ENCODE assay signal across 8 cellular contexts in genomic region chr6:26205161-26205624, GRCh38.
DNase-seq lines count a peak whose midpoint lies in the region; ATAC-seq and TF ChIP-seq lines count a peak whose summit lies in the region.

No MANE protein-coding gene starts in this region.

- peak; percentile 39 for TF ChIP-seq POLR2A in right lobe of liver (IDR thresholded peaks at IDR 0.05)

- intact Hi-C loops in dorsolateral prefrontal cortex (cut with DNase I) (loop anchor here in 1 of 2 donors (2.0 kb wide), 2 partner anchors 48 to 82 kb away; a partner anchor contains a TSS), right lobe of liver (cut with DNase I) (no loop called here)

- peak overlapping the region; percentile 44 to 99 (median 94) for H3K27ac ChIP-seq in dorsolateral prefrontal cortex
- H3K27ac ChIP-seq in right lobe of liver: peak overlapping the region; percentile 69 to 96 (median 75)

- DNase-seq in GM13976 (ENCODE audit: low spot score) (peak; percentile 72), NCI-H460 (ENCODE audit: extremely low read depth, low read depth) (peak; percentile 82), dorsolateral prefrontal cortex (peak; percentile 48 to 89 (median 72)), right lobe of liver (peak; percentile 78 to 81 (median 80)), iPS-NIHi7 (ENCODE audit: extremely low spot score) (no peak)
- DNase-seq in activated CD4-positive, alpha-beta T cell treated with anti-CD3 and anti-CD28 coated beads for 4 hours: peak; percentile 76 to 81
- DNase-seq in stimulated activated CD8-positive, alpha-beta memory T cell treated with anti-CD3 and anti-CD28 coated beads, Interleukin-12 subunit alpha, Interleukin-12 subunit beta, amount 100 ng/mL, for 1 hour (ENCODE audit: low read depth): peak; percentile 70

- WGBS in right lobe of liver (ENCODE audit: insufficient coverage, low coverage, low lambda C conversion rate, missing lambda C conversion rate): under 1% methylated on average over 16 of the region's 18 CpGs

- H3K4me1 ChIP-seq in right lobe of liver: peaks cover 0 to 13% (median 0%) of the 10 kb centered on the region in 4 donors

- in situ Hi-C loops in GM13976 (cut with MboI; ENCODE audit: low sequenced_read_pairs, unreplicated experiment): loop anchor here (10.0 kb wide), 1 partner anchor 170 kb away; a partner anchor contains a TSS

- no peak for TF ChIP-seq CTCF in GM13976 (IDR thresholded peaks at IDR 0.05; ENCODE audit: borderline replicate concordance, control extremely low read depth, extremely low read depth, insufficient read depth, missing control alignments)
- TF ChIP-seq CTCF in dorsolateral prefrontal cortex (IDR thresholded peaks at IDR 0.05 in 54 of 56, conservative IDR thresholded peaks at IDR 0.05 in 2 of 56; ENCODE audit: low read depth in 1 of 56, partially characterized antibody in 56 of 56): no peak
- no peak for TF ChIP-seq CTCF in right lobe of liver (IDR thresholded peaks at IDR 0.05)

- peak overlapping the region; percentile 57 to 100 (median 82) for H3K4me3 ChIP-seq in dorsolateral prefrontal cortex
- peak overlapping the region; percentile 59 to 69 (median 62) for H3K4me3 ChIP-seq in right lobe of liver

- H3K36me3 ChIP-seq in right lobe of liver: no peaks in the 10 kb centered on the region

- H3K27me3 ChIP-seq in dorsolateral prefrontal cortex (peaks cover 0 to 14% (median 0%) of the 10 kb centered on the region in 45 donors), right lobe of liver (no peaks in the 10 kb centered on the region)

- H3K9me3 ChIP-seq in right lobe of liver: no peaks in the 10 kb centered on the region

- ATAC-seq in HG03097 (IDR thresholded peaks at IDR 0.05; ENCODE audit: low FRiP score, unreplicated experiment): peak; percentile 33
- peak; percentile 65 to 76 (median 68) for ATAC-seq in right lobe of liver
